In genomic region chr7:66502230-66503035, GRCh38 we compare ENCODE assay signal across 20 cellular contexts.
DNase-seq lines count a peak whose midpoint lies in the region; ATAC-seq and TF ChIP-seq lines count a peak whose summit lies in the region.
"Had no signal": no experiment of that assay in that cellular context is flagged by ENCODE, and none has a peak within 500 bp of the region (broad histone marks: within the 10 kb centered on the region; RNA-seq: fewer than 3 reads in every experiment).

No MANE protein-coding gene starts in this region.

- no peak for TF ChIP-seq POLR2A in spleen (IDR thresholded peaks at IDR 0.05)

- H3K4me1 ChIP-seq in foreskin keratinocyte = no peaks in the 10 kb centered on the region
- peaks cover 0 to 14% (median 7%) of the 10 kb centered on the region in 6 donors for H3K4me1 ChIP-seq in spleen

- H3K9me3 ChIP-seq in WERI-Rb-1 (ENCODE audit: severe bottlenecking) (no peaks in the 10 kb centered on the region), spleen (no peaks in the 10 kb centered on the region)
- H3K9me3 ChIP-seq: lower lobe of right lung, thyroid gland had no signal

- H3K27ac ChIP-seq in WERI-Rb-1 = no peak overlapping the region
- no peak overlapping the region for H3K27ac ChIP-seq in foreskin keratinocyte
- H3K27ac ChIP-seq in spleen = no peak overlapping the region
- H3K27ac ChIP-seq: lower lobe of right lung, thyroid gland had no signal

- TF ChIP-seq CTCF in WERI-Rb-1 (IDR thresholded peaks at IDR 0.05; ENCODE audit: low read depth, low read length) (peak; percentile 27; the same call in 1 of the 2 replicates), foreskin keratinocyte (conservative IDR thresholded peaks at IDR 0.05) (no peak), spleen (IDR thresholded peaks at IDR 0.05 in 8 of 11, conservative IDR thresholded peaks at IDR 0.05 in 3 of 11) (no peak), GM20000 (IDR thresholded peaks at IDR 0.05; ENCODE audit: extremely low read depth, missing control alignments) (no peak)

- no peak overlapping the region for H3K4me3 ChIP-seq in WERI-Rb-1 (ENCODE audit: low read depth, low read length)
- H3K4me3 ChIP-seq in spleen = no peak overlapping the region
- H3K4me3 ChIP-seq: lower lobe of right lung, thyroid gland had no signal

- H3K27me3 ChIP-seq in WERI-Rb-1 (ENCODE audit: insufficient read depth, low read depth, severe bottlenecking) (no peaks in the 10 kb centered on the region), foreskin keratinocyte (peaks cover 19% of the 10 kb centered on the region), spleen (replicated peaks in 1 of 7) (peaks cover 0 to 38% (median 18%) of the 10 kb centered on the region in 7 donors)
- H3K27me3 ChIP-seq: thyroid gland had no signal

- H3K36me3 ChIP-seq in WERI-Rb-1 = no peaks in the 10 kb centered on the region
- H3K36me3 ChIP-seq in spleen = no peaks in the 10 kb centered on the region
- H3K36me3 ChIP-seq: lower lobe of right lung, thyroid gland had no signal

- peak; percentile 19 for ATAC-seq in foreskin keratinocyte
- ATAC-seq: stimulated activated effector memory CD8-positive, alpha-beta T cell treated with anti-CD3 and anti-CD28 coated beads, Interleukin-12 subunit alpha, Interleukin-12 subunit beta, amount 100 ng/mL, for 72 hours had no signal

- intact Hi-C loops in spleen (cut with DNase I; ENCODE audit: low total_unique reads) = no loop called here

- 86 to 92% (median 88%) methylated on average over 12 of the region's 12 CpGs for WGBS in spleen, 5 donors

- DNase-seq in DMS53 (lab: John Stamatoyannopoulos, UW) = peak; percentile 33
- no peak for DNase-seq in DMS53 treated with DMSO at 0.1 percent for 48 hours (lab: John Stamatoyannopoulos, UW; ENCODE audit: unreplicated experiment)
- no peak for DNase-seq in WERI-Rb-1
- DNase-seq in foreskin keratinocyte = no peak
- DNase-seq in spleen = peak; percentile 59
- DNase-seq in GM20000 (ENCODE audit: low spot score) = no peak
- DNase-seq in NCI-H187 treated with DMSO at 0.1 percent for 48 hours (lab: John Stamatoyannopoulos, UW) = no peak
- no peak for DNase-seq in SK-N-DZ (ENCODE audit: low spot score)
- DNase-seq: activated CD4-positive, alpha-beta T cell treated with anti-CD3 and anti-CD28 coated beads, Interleukin-2, amount 50 U/mL, for 1 hour; CD4-positive, alpha-beta T cell; glutamatergic neuron; KBM-7; lower lobe of right lung; naive B cell; NCI-H1105; NCI-H2171; NCI-H82; stimulated activated CD4-positive, alpha-beta T cell treated with anti-CD3 and anti-CD28 coated beads, Interleukin-12 subunit alpha, Interleukin-12 subunit beta, amount 100 ng/mL, for 4 hours; thyroid gland had no signal

Comparison
In these comparisons a context has a peak if more than half of its experiments do, and no peak if none do; other contexts are left out.
1. DNase-seq: peak in DMS53 (single experiment) and spleen (single experiment); none in DMS53 treated with DMSO at 0.1 percent for 48 hours (single experiment), WERI-Rb-1 (single experiment), foreskin keratinocyte (0 of 2), GM20000 (single experiment), NCI-H187 treated with DMSO at 0.1 percent for 48 hours (single experiment) and SK-N-DZ (single experiment).